8 cellular contexts compared by ENCODE assay signal in genomic region chr10:9645404-9645803, GRCh38.
"Had no signal": no experiment of that assay in that cellular context is flagged by ENCODE, and none has a peak within 500 bp of the region (broad histone marks: within the 10 kb centered on the region; RNA-seq: fewer than 3 reads in every experiment).

No MANE protein-coding gene starts in this region.

- ATAC-seq: GM12878 had no signal

- H3K4me3 ChIP-seq: GM12878 had no signal

- FAIRE-seq: G401.6, GM12891, GM12892, GM18507, GM19239 had no signal

- DNase-seq: GDM1, GF-D8 had no signal
